20 cellular contexts compared by ENCODE assay signal in the genomic region with DNA sequence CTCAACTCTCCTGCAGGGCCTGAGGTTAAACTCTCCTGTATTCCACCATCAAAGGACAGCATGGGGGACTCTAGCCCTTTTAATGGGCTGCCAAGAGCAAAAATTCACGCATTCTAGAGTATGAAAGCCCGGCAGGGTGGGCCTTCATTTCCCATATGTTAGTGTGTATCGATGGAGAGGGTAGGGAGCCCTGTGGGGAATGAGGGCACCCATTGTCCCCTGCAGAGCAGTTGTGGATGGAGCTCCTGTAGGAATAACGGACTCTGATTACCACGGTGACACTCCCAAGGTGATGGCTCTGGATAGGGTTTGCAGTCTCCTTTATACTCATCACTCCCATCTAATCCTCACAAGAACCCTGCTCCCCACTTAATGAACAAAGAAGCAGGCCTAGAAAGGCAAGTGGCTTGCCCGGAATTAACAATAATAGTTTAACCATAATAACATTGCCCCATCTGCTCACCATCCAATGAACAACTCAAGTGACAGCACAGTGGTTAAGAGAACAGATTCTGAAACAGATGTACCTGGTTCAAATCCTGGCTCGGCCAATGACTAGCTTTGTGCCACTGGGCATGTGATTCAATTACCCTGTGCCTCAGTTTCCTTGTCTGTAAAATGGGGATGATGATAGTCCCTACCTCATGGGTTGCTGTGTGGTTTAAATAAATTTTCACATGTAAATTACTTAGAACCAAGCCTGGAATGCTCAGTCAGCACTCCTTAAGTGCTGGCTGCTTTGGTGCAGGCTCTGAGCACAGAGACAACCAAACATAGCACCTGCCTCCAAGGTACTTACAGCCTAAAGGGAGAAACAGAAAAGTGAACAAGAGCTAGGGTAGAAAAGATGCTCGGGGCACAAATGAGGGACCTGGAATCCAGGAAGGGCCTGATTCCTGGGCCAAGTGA. TPM values are rescaled to one million over a fixed set of nuclear protein-coding genes. Genes with fewer than 3 reads are reported as not detected.
DNase-seq lines count a peak whose midpoint lies in the region; ATAC-seq and TF ChIP-seq lines count a peak whose summit lies in the region.
"Had no signal": no experiment of that assay in that cellular context is flagged by ENCODE, and none has a peak within 500 bp of the region (broad histone marks: within the 10 kb centered on the region; RNA-seq: fewer than 3 reads in every experiment).

No MANE protein-coding gene starts in this region.

- no peaks in the 10 kb centered on the region for H4K20me1 ChIP-seq in KMS-11 (ENCODE audit: insufficient read depth)

- H2AFZ ChIP-seq in KMS-11 (ENCODE audit: low read depth), result no peak overlapping the region
- H2AFZ ChIP-seq: parathyroid adenoma had no signal

- no peaks in the 10 kb centered on the region for H3K36me3 Mint-ChIP-seq in activated CD4-positive, alpha-beta memory T cell treated with anti-CD3 and anti-CD28 coated beads, Interleukin-2, amount 10 ng/mL, durations not matched to agents 7 days and 5 days (ENCODE audit: low read depth)
- no peaks in the 10 kb centered on the region for H3K36me3 Mint-ChIP-seq in activated CD4-positive, alpha-beta memory T cell treated with anti-CD3 and anti-CD28 coated beads for 36 hours

- H3K4me3 ChIP-seq in KMS-11 (IDR thresholded peaks at IDR 0.05; ENCODE audit: insufficient read depth, low read depth, low read length) (no peak overlapping the region), psoas muscle (no peak overlapping the region), tibial artery (no peak overlapping the region)
- H3K4me3 ChIP-seq: HAP-1, smooth muscle cell had no signal

- no peak for DNase-seq in activated CD4-positive, alpha-beta memory T cell treated with anti-CD3 and anti-CD28 coated beads, Interleukin-2, amount 10 ng/mL, durations not matched to agents 7 days and 5 days
- no peak for DNase-seq in activated CD4-positive, alpha-beta memory T cell treated with anti-CD3 and anti-CD28 coated beads for 36 hours
- DNase-seq in caudate nucleus (lab: John Stamatoyannopoulos, UW), result no peak
- no peak for DNase-seq in psoas muscle
- no peak for DNase-seq in amygdala (lab: John Stamatoyannopoulos, UW)
- DNase-seq in stimulated activated CD8-positive, alpha-beta memory T cell treated with anti-CD3 and anti-CD28 coated beads, Interleukin-4, amount 100 ng/mL, for 48 hours, result no peak
- no peak for DNase-seq in tibial artery
- DNase-seq: activated CD4-positive, CD25-positive, alpha-beta regulatory T cell treated with anti-CD3 and anti-CD28 coated beads, Interleukin-2, amount 50 U/mL, for 72 hours; activated T-cell treated with anti-CD3 and anti-CD28 coated beads, Interleukin-2, amount 50 U/mL, for 48 hours; Caco-2; erythroblast; MM.1S; NCI-H1930; RPMI8226; stimulated activated naive CD4-positive, alpha-beta T cell treated with Interleukin-2 at 50 U/mL for 16 hours had no signal

- H3K4me3 Mint-ChIP-seq in activated CD4-positive, alpha-beta memory T cell treated with anti-CD3 and anti-CD28 coated beads, Interleukin-2, amount 10 ng/mL, durations not matched to agents 7 days and 5 days, result peak overlapping the region; percentile 30
- no peak overlapping the region for H3K4me3 Mint-ChIP-seq in activated CD4-positive, alpha-beta memory T cell treated with anti-CD3 and anti-CD28 coated beads for 36 hours
- H3K4me3 Mint-ChIP-seq: dendritic cell treated with granulocyte-macrophage colony-stimulating factor and Interleukin-4, amounts not matched to agents 40 ng/mL and 50 ng/mL, for 4 days had no signal

- intact Hi-C loops in activated CD4-positive, alpha-beta memory T cell treated with anti-CD3 and anti-CD28 coated beads for 36 hours (cut with micrococcal nuclease), result no loop called here
- intact Hi-C loops in psoas muscle (cut with DNase I), result loop anchor here in 1 of 2 donors (2.0 kb wide), 1 partner anchor 75 kb away; no protein-coding TSS in a partner anchor
- intact Hi-C loops in tibial artery (cut with DNase I; ENCODE audit: low total_unique reads), result no loop called here

- POLR2A ChIA-PET in activated CD4-positive, alpha-beta memory T cell treated with anti-CD3 and anti-CD28 coated beads, Interleukin-2, amount 10 ng/mL, durations not matched to agents 7 days and 5 days (lab: Charles Lee), result interaction anchor here (0.7 to 8.4 kb wide), 3 partner anchors 9 to 27 kb away, joined by 3 to 231 read pairs (median 4); partner anchors contain the start of gene HIVEP3
- POLR2A ChIA-PET in activated CD4-positive, alpha-beta memory T cell treated with anti-CD3 and anti-CD28 coated beads for 36 hours (lab: Charles Lee), result no interaction called here

- H3K79me2 ChIP-seq in KMS-11 (ENCODE audit: insufficient read depth, low read depth), result no peaks in the 10 kb centered on the region
- H3K79me2 ChIP-seq: parathyroid adenoma had no signal

- H3K4me2 ChIP-seq in KMS-11, result peak overlapping the region; percentile 96; the same call in 1 of the 2 replicates

- no peak for ATAC-seq in psoas muscle

- H3K4me1 Mint-ChIP-seq in activated CD4-positive, alpha-beta memory T cell treated with anti-CD3 and anti-CD28 coated beads, Interleukin-2, amount 10 ng/mL, durations not matched to agents 7 days and 5 days, result peaks cover 63% of the 10 kb centered on the region
- H3K4me1 Mint-ChIP-seq in activated CD4-positive, alpha-beta memory T cell treated with anti-CD3 and anti-CD28 coated beads for 36 hours (ENCODE audit: low read depth), result peaks cover 36% of the 10 kb centered on the region

- no peaks in the 10 kb centered on the region for H3K36me3 ChIP-seq in KMS-11 (ENCODE audit: insufficient read depth)
- no peaks in the 10 kb centered on the region for H3K36me3 ChIP-seq in psoas muscle (ENCODE audit: insufficient read depth in 1 of 2, low read depth in 1 of 2)
- H3K36me3 ChIP-seq in tibial artery, result no peaks in the 10 kb centered on the region
- H3K36me3 ChIP-seq: HAP-1 had no signal

- H3K9ac ChIP-seq in KMS-11, result no peak overlapping the region
- H3K9ac ChIP-seq: parathyroid adenoma had no signal

- H3K9me3 ChIP-seq in psoas muscle (no peaks in the 10 kb centered on the region), tibial artery (no peaks in the 10 kb centered on the region)
- H3K9me3 ChIP-seq: Caco-2, HAP-1 had no signal

- H3K27ac ChIP-seq in KMS-11 (no peak overlapping the region), caudate nucleus (ENCODE audit: low read depth, low read length) (peak overlapping the region; percentile 38), psoas muscle (peak overlapping the region; percentile 70), tibial artery (no peak overlapping the region)
- H3K27ac ChIP-seq: parathyroid adenoma had no signal

- H3K4me1 ChIP-seq in KMS-11 (ENCODE audit: low read depth, poor library complexity, severe bottlenecking), result peaks cover 42% of the 10 kb centered on the region
- peaks cover 38% of the 10 kb centered on the region for H3K4me1 ChIP-seq in psoas muscle
- H3K4me1 ChIP-seq in tibial artery, result peaks cover 0 to 17% (median 13%) of the 10 kb centered on the region in 4 donors
- H3K4me1 ChIP-seq: Caco-2, HAP-1, parathyroid adenoma had no signal

- peak overlapping the region; percentile 38 for H3K27ac Mint-ChIP-seq in activated CD4-positive, alpha-beta memory T cell treated with anti-CD3 and anti-CD28 coated beads, Interleukin-2, amount 10 ng/mL, durations not matched to agents 7 days and 5 days
- no peak overlapping the region for H3K27ac Mint-ChIP-seq in activated CD4-positive, alpha-beta memory T cell treated with anti-CD3 and anti-CD28 coated beads for 36 hours

- CTCF ChIA-PET in activated CD4-positive, alpha-beta memory T cell treated with anti-CD3 and anti-CD28 coated beads, Interleukin-2, amount 10 ng/mL, durations not matched to agents 7 days and 5 days (lab: Charles Lee), result interaction anchor here (1.9 to 4.0 kb wide), 4 partner anchors 28 to 315 kb away, joined by 5 to 72 read pairs (median 24); partner anchors contain the start of gene HIVEP3
- CTCF ChIA-PET in activated CD4-positive, alpha-beta memory T cell treated with anti-CD3 and anti-CD28 coated beads for 36 hours (lab: Charles Lee), result interaction anchor here (3.6 kb wide), 1 partner anchor 79 kb away, joined by 28 read pairs; no protein-coding TSS in a partner anchor

- H3K9me3 Mint-ChIP-seq in activated CD4-positive, alpha-beta memory T cell treated with anti-CD3 and anti-CD28 coated beads, Interleukin-2, amount 10 ng/mL, durations not matched to agents 7 days and 5 days, result no peaks in the 10 kb centered on the region
- no peaks in the 10 kb centered on the region for H3K9me3 Mint-ChIP-seq in activated CD4-positive, alpha-beta memory T cell treated with anti-CD3 and anti-CD28 coated beads for 36 hours
- H3K9me3 Mint-ChIP-seq: dendritic cell treated with granulocyte-macrophage colony-stimulating factor and Interleukin-4, amounts not matched to agents 40 ng/mL and 50 ng/mL, for 4 days had no signal

- TF ChIP-seq CTCF in KMS-11 (conservative IDR thresholded peaks at IDR 0.05; ENCODE audit: low read depth, low read length) (no peak), psoas muscle (IDR thresholded peaks at IDR 0.05) (no peak), tibial artery (IDR thresholded peaks at IDR 0.05) (no peak)

- H3K27me3 ChIP-seq in KMS-11 (ENCODE audit: insufficient read depth, low read depth), result no peaks in the 10 kb centered on the region
- H3K27me3 ChIP-seq in psoas muscle (ENCODE audit: insufficient read depth in 3 of 3, low read length in 2 of 3), result no peaks in the 10 kb centered on the region
- H3K27me3 ChIP-seq in tibial artery, result no peaks in the 10 kb centered on the region

- 85 to 91% (median 87%) methylated on average over 8 of the region's 8 CpGs for WGBS in psoas muscle, 3 donors

- no peaks in the 10 kb centered on the region for H3K27me3 Mint-ChIP-seq in activated CD4-positive, alpha-beta memory T cell treated with anti-CD3 and anti-CD28 coated beads, Interleukin-2, amount 10 ng/mL, durations not matched to agents 7 days and 5 days
- H3K27me3 Mint-ChIP-seq in activated CD4-positive, alpha-beta memory T cell treated with anti-CD3 and anti-CD28 coated beads for 36 hours, result no peaks in the 10 kb centered on the region
- H3K27me3 Mint-ChIP-seq: dendritic cell treated with granulocyte-macrophage colony-stimulating factor and Interleukin-4, amounts not matched to agents 40 ng/mL and 50 ng/mL, for 4 days had no signal

RNA-seq across cellular contexts. Expression of gene HIVEP3, which starts 29.0 kb away (rescaled TPM):
- total RNA-seq in activated CD4-positive, alpha-beta memory T cell treated with anti-CD3 and anti-CD28 coated beads, Interleukin-2, amount 10 ng/mL, durations not matched to agents 7 days and 5 days, result 10 to 100 TPM; 27.8 to 28.8 TPM
- 10 to 100 TPM; 25.3 to 26.2 TPM for total RNA-seq in activated CD4-positive, alpha-beta memory T cell treated with anti-CD3 and anti-CD28 coated beads for 36 hours
- 1 to 10 TPM; 2.1 to 3.4 (median 3.1) TPM for total RNA-seq in psoas muscle
- polyA plus RNA-seq in psoas muscle, result 1 to 10 TPM in 1 of 3 donors, under 1 TPM in 2; 0.70 to 1.4 (median 0.98) TPM

Comparison
In these comparisons a context has a peak if more than half of its experiments do, and no peak if none do; other contexts are left out.
1. H3K27ac ChIP-seq: peak in caudate nucleus (single experiment) and psoas muscle (single experiment); none in KMS-11 (single experiment) and tibial artery (0 of 2).
2. RNA of gene HIVEP3, which starts 29.0 kb away (total RNA-seq): 27.8 to 28.8 TPM in activated CD4-positive, alpha-beta memory T cell treated with anti-CD3 and anti-CD28 coated beads, Interleukin-2, amount 10 ng/mL, durations not matched to agents 7 days and 5 days and 25.3 to 26.2 TPM in activated CD4-positive, alpha-beta memory T cell treated with anti-CD3 and anti-CD28 coated beads for 36 hours; 2.1 to 3.4 TPM in psoas muscle; every median in the first group is over 4 times any median in the second.